ENCODE assay signal across 1 cellular context in the genomic region with DNA sequence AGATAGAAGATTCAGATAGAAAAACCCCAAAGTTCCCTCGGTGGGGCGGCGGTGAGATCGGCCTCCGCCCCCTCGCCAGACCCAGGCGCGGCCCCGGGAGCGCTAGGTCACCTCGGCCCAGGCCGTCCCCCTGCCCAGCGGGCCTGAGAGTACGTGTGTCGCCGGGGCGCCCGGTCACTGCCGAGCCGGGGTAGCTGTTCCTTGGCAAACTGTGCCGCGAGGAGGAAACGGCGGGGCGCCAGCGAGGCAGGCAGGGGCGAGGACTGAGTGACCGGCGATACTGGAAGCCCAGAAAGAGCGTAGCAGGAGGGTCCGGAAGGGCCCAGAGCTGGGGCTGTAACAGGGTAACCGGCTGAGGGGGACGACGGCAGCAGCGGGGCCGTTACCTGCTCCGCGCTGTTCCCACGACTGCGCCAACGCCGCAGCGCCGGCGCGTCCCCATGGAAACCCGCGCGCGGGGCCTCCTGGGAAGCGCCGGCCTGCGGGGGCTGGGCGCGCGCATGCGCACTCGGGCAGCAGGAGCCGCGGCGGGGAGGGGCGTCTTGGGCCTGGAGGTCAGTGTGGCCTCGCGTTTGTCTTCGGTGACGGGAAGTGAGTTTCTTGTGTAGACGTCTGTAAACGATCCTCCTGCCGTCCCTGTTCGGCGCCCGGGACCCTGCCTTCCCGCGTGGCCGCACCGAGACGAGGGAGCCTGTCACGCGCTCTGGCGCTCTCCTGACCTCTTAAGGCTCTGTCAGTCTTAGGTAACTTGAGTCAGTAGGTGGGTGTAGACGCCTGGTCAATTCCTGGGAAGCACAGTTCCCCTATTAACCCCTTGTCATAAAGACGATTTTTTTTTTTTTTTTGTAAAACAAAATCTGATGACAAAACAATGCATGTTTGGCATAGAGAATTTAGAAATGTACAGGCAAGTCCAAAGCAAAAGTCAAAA.
A peak's percentile ranks its signal among the peaks of the same experiment; 100 is the strongest.
TF ChIP-seq lines count a peak whose summit lies in the region.

LCA5L (minus strand) TSS at position 440 of the 931 bp plus-strand sequence. CDS start 17,285 bp downstream, outside the sequence.

TF ChIP-seq in HepG2, 621 proteins besides CTCF, POLR2A, EP300 and RAD21 (continued from another document and continues in another):
- TF ChIP-seq, protein P1, sequence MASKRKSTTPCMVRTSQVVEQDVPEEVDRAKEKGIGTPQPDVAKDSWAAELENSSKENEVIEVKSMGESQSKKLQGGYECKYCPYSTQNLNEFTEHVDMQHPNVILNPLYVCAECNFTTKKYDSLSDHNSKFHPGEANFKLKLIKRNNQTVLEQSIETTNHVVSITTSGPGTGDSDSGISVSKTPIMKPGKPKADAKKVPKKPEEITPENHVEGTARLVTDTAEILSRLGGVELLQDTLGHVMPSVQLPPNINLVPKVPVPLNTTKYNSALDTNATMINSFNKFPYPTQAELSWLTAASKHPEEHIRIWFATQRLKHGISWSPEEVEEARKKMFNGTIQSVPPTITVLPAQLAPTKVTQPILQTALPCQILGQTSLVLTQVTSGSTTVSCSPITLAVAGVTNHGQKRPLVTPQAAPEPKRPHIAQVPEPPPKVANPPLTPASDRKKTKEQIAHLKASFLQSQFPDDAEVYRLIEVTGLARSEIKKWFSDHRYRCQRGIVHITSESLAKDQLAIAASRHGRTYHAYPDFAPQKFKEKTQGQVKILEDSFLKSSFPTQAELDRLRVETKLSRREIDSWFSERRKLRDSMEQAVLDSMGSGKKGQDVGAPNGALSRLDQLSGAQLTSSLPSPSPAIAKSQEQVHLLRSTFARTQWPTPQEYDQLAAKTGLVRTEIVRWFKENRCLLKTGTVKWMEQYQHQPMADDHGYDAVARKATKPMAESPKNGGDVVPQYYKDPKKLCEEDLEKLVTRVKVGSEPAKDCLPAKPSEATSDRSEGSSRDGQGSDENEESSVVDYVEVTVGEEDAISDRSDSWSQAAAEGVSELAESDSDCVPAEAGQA (IDR thresholded peaks at IDR 0.05; ENCODE audit: low read depth) = no peak
- TF ChIP-seq, protein P1 (CRISPR knock-in tag; IDR thresholded peaks at IDR 0.05; ENCODE audit: borderline replicate concordance) = no peak; the same call in 1 of the 2 replicates
- peak; percentile 39; the same call in 1 of the 2 replicates for TF ChIP-seq DNMT1 (CRISPR knock-in tag; IDR thresholded peaks at IDR 0.05)
- TF ChIP-seq PCBP1 (IDR thresholded peaks at IDR 0.05; ENCODE audit: borderline replicate concordance, low read depth, low read length) = no peak
- peak; percentile 53; the same call in 1 of the 2 replicates for TF ChIP-seq ZNF816 (CRISPR knock-in tag; IDR thresholded peaks at IDR 0.05; ENCODE audit: borderline replicate concordance)
- TF ChIP-seq, protein P2, sequence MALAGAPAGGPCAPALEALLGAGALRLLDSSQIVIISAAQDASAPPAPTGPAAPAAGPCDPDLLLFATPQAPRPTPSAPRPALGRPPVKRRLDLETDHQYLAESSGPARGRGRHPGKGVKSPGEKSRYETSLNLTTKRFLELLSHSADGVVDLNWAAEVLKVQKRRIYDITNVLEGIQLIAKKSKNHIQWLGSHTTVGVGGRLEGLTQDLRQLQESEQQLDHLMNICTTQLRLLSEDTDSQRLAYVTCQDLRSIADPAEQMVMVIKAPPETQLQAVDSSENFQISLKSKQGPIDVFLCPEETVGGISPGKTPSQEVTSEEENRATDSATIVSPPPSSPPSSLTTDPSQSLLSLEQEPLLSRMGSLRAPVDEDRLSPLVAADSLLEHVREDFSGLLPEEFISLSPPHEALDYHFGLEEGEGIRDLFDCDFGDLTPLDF (CRISPR knock-in tag; IDR thresholded peaks at IDR 0.05) = 0 out of 2 replicates have a peak, but pooled peaks have one; percentile 23
- TF ChIP-seq ZNF451 (CRISPR knock-in tag; IDR thresholded peaks at IDR 0.05) = 0 out of 2 replicates have a peak, but pooled peaks have one; percentile 50
- TF ChIP-seq HIVEP1 (CRISPR knock-in tag; IDR thresholded peaks at IDR 0.05) = 0 out of 2 replicates have a peak, but pooled peaks have one; percentile 43
- peak; percentile 73 for TF ChIP-seq GABPB1 (CRISPR knock-in tag; IDR thresholded peaks at IDR 0.05)
- TF ChIP-seq SNAPC4 (CRISPR knock-in tag; IDR thresholded peaks at IDR 0.05) = 0 out of 2 replicates have a peak, but pooled peaks have one; percentile 21
- TF ChIP-seq ZNF639 (CRISPR knock-in tag; conservative IDR thresholded peaks at IDR 0.05) = no peak; the same call in 1 of the 2 replicates
- peak; percentile 49; the same call in 1 of the 2 replicates for TF ChIP-seq ZNF264 (CRISPR knock-in tag; IDR thresholded peaks at IDR 0.05)
- TF ChIP-seq HNRNPLL (IDR thresholded peaks at IDR 0.05; ENCODE audit: low read depth, low read length, poor library complexity, severe bottlenecking) = peak; percentile 100
- no peak for TF ChIP-seq ZNF225 (CRISPR knock-in tag; IDR thresholded peaks at IDR 0.05)
- TF ChIP-seq ZIK1 (CRISPR knock-in tag; IDR thresholded peaks at IDR 0.05; ENCODE audit: borderline replicate concordance, low read depth) = peak; percentile 34; the same call in 1 of the 2 replicates
- peak; percentile 57; the same call in 1 of the 2 replicates for TF ChIP-seq IRX3 (CRISPR knock-in tag; IDR thresholded peaks at IDR 0.05; ENCODE audit: borderline replicate concordance, low read depth)
- no peak; a peak in 1 of 4 replicates for TF ChIP-seq HMGXB4 (CRISPR knock-in tag; IDR thresholded peaks at IDR 0.05; ENCODE audit: borderline replicate concordance in 1 of 2, low read depth in 1 of 2)
- 0 out of 2 replicates have a peak, but pooled peaks have one; percentile 20 for TF ChIP-seq ZNF350 (CRISPR knock-in tag; IDR thresholded peaks at IDR 0.05; ENCODE audit: borderline replicate concordance, low read depth)
- peak; percentile 98 for TF ChIP-seq NAIF1 (CRISPR knock-in tag; IDR thresholded peaks at IDR 0.05; ENCODE audit: borderline replicate concordance)
- 0 out of 2 replicates have a peak, but pooled peaks have one; percentile 21 for TF ChIP-seq LBX2 (CRISPR knock-in tag; IDR thresholded peaks at IDR 0.05; ENCODE audit: borderline replicate concordance)
- peak; percentile 90 for TF ChIP-seq RBFOX2 (IDR thresholded peaks at IDR 0.05; ENCODE audit: low read depth, low read length)
- TF ChIP-seq ZNF274 (CRISPR knock-in tag; IDR thresholded peaks at IDR 0.05) = peak; percentile 48; the same call in 1 of the 2 replicates
- peak; percentile 81 for TF ChIP-seq RFX3 (CRISPR knock-in tag; IDR thresholded peaks at IDR 0.05)
- no peak for TF ChIP-seq ZNF570 (CRISPR knock-in tag; IDR thresholded peaks at IDR 0.05; ENCODE audit: borderline replicate concordance)
- no peak for TF ChIP-seq ZNF468 (CRISPR knock-in tag; IDR thresholded peaks at IDR 0.05)
- no peak for TF ChIP-seq THYN1 (CRISPR knock-in tag; IDR thresholded peaks at IDR 0.05; ENCODE audit: borderline replicate concordance, low read depth)
- TF ChIP-seq ZNF780A (CRISPR knock-in tag; IDR thresholded peaks at IDR 0.05) = no peak
- peak; percentile 66; the same call in 1 of the 2 replicates for TF ChIP-seq YEATS4 (CRISPR knock-in tag; IDR thresholded peaks at IDR 0.05; ENCODE audit: borderline replicate concordance)
- TF ChIP-seq SMARCE1 (IDR thresholded peaks at IDR 0.05; ENCODE audit: borderline replicate concordance) = no peak
- peak; percentile 8; the same call in 1 of the 2 replicates for TF ChIP-seq STAG1 (CRISPR knock-in tag; IDR thresholded peaks at IDR 0.05)
- 0 out of 2 replicates have a peak, but pooled peaks have one; percentile 36 for TF ChIP-seq ZSCAN5A (CRISPR knock-in tag; IDR thresholded peaks at IDR 0.05; ENCODE audit: borderline replicate concordance)
- no peak for TF ChIP-seq SSRP1 (CRISPR knock-in tag; IDR thresholded peaks at IDR 0.05)
- TF ChIP-seq MED1 (CRISPR knock-in tag; IDR thresholded peaks at IDR 0.05) = no peak; the same call in 1 of the 2 replicates
- 0 out of 2 replicates have a peak, but pooled peaks have one; percentile 47 for TF ChIP-seq ZNF768 (CRISPR knock-in tag; IDR thresholded peaks at IDR 0.05)
- no peak for TF ChIP-seq NPAS2 (CRISPR knock-in tag; IDR thresholded peaks at IDR 0.05; ENCODE audit: borderline replicate concordance)
- TF ChIP-seq IKZF1 (IDR thresholded peaks at IDR 0.05) = no peak
